Comparison of ENCODE assay signal across 10 cellular contexts in the genomic region with DNA sequence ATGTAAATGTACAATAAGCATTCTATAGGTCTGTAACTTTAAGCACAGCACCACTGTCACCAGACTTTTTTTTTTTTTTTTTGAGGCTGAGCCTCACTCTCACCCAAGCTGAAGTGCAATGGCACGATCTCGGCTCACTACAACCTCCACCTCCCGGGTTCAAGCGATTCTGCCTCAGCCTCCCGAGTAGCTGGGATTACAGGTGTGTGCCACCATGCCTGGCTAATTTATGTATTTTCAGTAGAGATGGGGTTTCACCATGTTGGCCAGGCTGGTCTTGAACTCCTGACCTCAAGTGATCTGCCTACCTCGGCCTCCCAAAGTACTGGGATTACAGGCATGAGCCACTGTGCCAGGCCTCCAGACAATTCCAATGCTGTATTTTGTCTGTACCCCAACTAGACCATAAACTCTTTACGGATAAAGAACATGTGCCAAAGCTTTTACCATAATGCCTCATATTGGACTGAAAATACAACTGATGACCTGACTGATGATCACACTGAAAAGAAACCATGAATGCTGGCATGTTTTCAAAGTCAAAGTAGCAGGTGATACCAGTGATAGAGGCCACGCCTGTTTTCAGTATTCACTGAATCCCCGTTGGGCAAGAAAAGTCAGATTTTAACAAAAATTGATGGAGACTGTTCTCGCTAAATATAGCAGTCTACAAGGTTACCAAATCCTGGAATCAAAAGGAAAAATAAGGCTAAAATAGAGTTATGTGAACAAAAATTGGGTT. TPM values are rescaled to one million over a fixed set of nuclear protein-coding genes. Genes with fewer than 3 reads are reported as not detected.
DNase-seq lines count a peak whose midpoint lies in the region; ATAC-seq and TF ChIP-seq lines count a peak whose summit lies in the region.
"Not testable (repeated sequence)": the region's sequence is repeated elsewhere in the genome, so short reads cannot be mapped to it uniquely, and the experiment has no call there.
"Had no signal": no experiment of that assay in that cellular context is flagged by ENCODE, and none has a peak within 500 bp of the region (broad histone marks: within the 10 kb centered on the region; RNA-seq: fewer than 3 reads in every experiment).

No MANE protein-coding gene starts in this region.

- not testable (repeated sequence) for H3K36me3 ChIP-seq in BE2C, right atrium auricular region
- H3K36me3 ChIP-seq in HEK293 (ENCODE audit: control insufficient read depth in 2 of 2, insufficient read depth in 1 of 2, low read length in 2 of 2) = peaks cover 0 to 13% of the 10 kb centered on the region in 2 experiments; a peak in 2 of 3 replicates

- CTCF ChIA-PET in HEK293 (lab: Yijun Ruan, JAX) = interaction anchor here (0.6 to 2.8 kb wide), 4 partner anchors 11 to 266 kb away, joined by 3 to 10 read pairs (median 4); no protein-coding TSS in a partner anchor

- peak overlapping the region; percentile 99 for H3K4me3 Mint-ChIP-seq in activated T-helper 17 cell treated with anti-CD3 and anti-CD28 coated beads, Interleukin-2, amount 50 U/mL, for 72 hours
- peak overlapping the region; percentile 90 to 99 (median 98) for H3K4me3 Mint-ChIP-seq in naive thymus-derived CD8-positive, alpha-beta T cell
- H3K4me3 Mint-ChIP-seq in stimulated activated memory B cell treated with anti-CD40 and anti-IgM and Interleukin-4, amounts not matched to agents 10 μg/mL and 1 μg/mL and 100 μg/mL, for 72 hours = peak overlapping the region; percentile 96

- H3K4me1 ChIP-seq in BE2C; HEK293 (ENCODE audit: control insufficient read depth, insufficient read depth, low read length): not testable (repeated sequence)
- peaks cover 0 to 64% of the 10 kb centered on the region in 2 donors for H3K4me1 ChIP-seq in right atrium auricular region

- not testable (repeated sequence) for DNase-seq in BE2C; right atrium auricular region (ENCODE audit: low spot score)
- peak; percentile 31 for DNase-seq in RKO (ENCODE audit: low spot score)
- peak; percentile 24 for DNase-seq in dermis blood vessel endothelial cell
- peak in 2 of 10 donors; percentile 37 to 39 for DNase-seq in naive thymus-derived CD8-positive, alpha-beta T cell

- ATAC-seq in activated T-helper 17 cell treated with anti-CD3 and anti-CD28 coated beads, Interleukin-2, amount 50 U/mL, for 72 hours (replicated peaks) = peak; percentile 38
- not testable (repeated sequence) for ATAC-seq in naive thymus-derived CD8-positive, alpha-beta T cell; stimulated activated memory B cell treated with anti-CD40 and anti-IgM and Interleukin-4, amounts not matched to agents 10 μg/mL and 1 μg/mL and 100 μg/mL, for 72 hours

- POLR2A ChIA-PET in HEK293 (lab: Yijun Ruan, JAX) = interaction anchor here (0.5 to 0.7 kb wide), 2 partner anchors 29 to 472 kb away, joined by 3 to 5 read pairs; no protein-coding TSS in a partner anchor
- POLR2A ChIA-PET in naive thymus-derived CD8-positive, alpha-beta T cell (lab: Charles Lee) = interaction anchor here (0.7 to 4.5 kb wide), 10 partner anchors 8 to 1720 kb away, joined by 3 to 60 read pairs (median 13); a partner anchor contains a TSS

- not testable (repeated sequence) for TF ChIP-seq CTCF in BE2C (IDR thresholded peaks at IDR 0.05; ENCODE audit: low read depth, low read length); HEK293 (tag by site-specific recombination; IDR thresholded peaks at IDR 0.05); right atrium auricular region (IDR thresholded peaks at IDR 0.05)

- H3K4me1 Mint-ChIP-seq in activated T-helper 17 cell treated with anti-CD3 and anti-CD28 coated beads, Interleukin-2, amount 50 U/mL, for 72 hours = peaks cover 46% of the 10 kb centered on the region
- H3K4me1 Mint-ChIP-seq in naive thymus-derived CD8-positive, alpha-beta T cell = peaks cover 46 to 74% (median 70%) of the 10 kb centered on the region in 4 donors
- H3K4me1 Mint-ChIP-seq in stimulated activated memory B cell treated with anti-CD40 and anti-IgM and Interleukin-4, amounts not matched to agents 10 μg/mL and 1 μg/mL and 100 μg/mL, for 72 hours = peaks cover 56% of the 10 kb centered on the region

- H3K4me3 ChIP-seq in BE2C (ENCODE audit: low read depth, low read length) (peak overlapping the region; percentile 97), HEK293 (ENCODE audit: low read depth, low read length) (peak overlapping the region; percentile 87), right atrium auricular region (peak overlapping the region; percentile 73 to 91)

- peaks cover 67% of the 10 kb centered on the region for H3K36me3 Mint-ChIP-seq in activated T-helper 17 cell treated with anti-CD3 and anti-CD28 coated beads, Interleukin-2, amount 50 U/mL, for 72 hours (ENCODE audit: low read depth)
- H3K36me3 Mint-ChIP-seq in naive thymus-derived CD8-positive, alpha-beta T cell = peaks cover 0 to 23% (median 5%) of the 10 kb centered on the region in 3 donors
- H3K36me3 Mint-ChIP-seq in stimulated activated memory B cell treated with anti-CD40 and anti-IgM and Interleukin-4, amounts not matched to agents 10 μg/mL and 1 μg/mL and 100 μg/mL, for 72 hours = peaks cover 29% of the 10 kb centered on the region

- H3K9me3 Mint-ChIP-seq in activated T-helper 17 cell treated with anti-CD3 and anti-CD28 coated beads, Interleukin-2, amount 50 U/mL, for 72 hours; naive thymus-derived CD8-positive, alpha-beta T cell; stimulated activated memory B cell treated with anti-CD40 and anti-IgM and Interleukin-4, amounts not matched to agents 10 μg/mL and 1 μg/mL and 100 μg/mL, for 72 hours: not testable (repeated sequence)

- H3K27me3 Mint-ChIP-seq in activated T-helper 17 cell treated with anti-CD3 and anti-CD28 coated beads, Interleukin-2, amount 50 U/mL, for 72 hours; naive thymus-derived CD8-positive, alpha-beta T cell; stimulated activated memory B cell treated with anti-CD40 and anti-IgM and Interleukin-4, amounts not matched to agents 10 μg/mL and 1 μg/mL and 100 μg/mL, for 72 hours: not testable (repeated sequence)

- H3K27ac Mint-ChIP-seq in activated T-helper 17 cell treated with anti-CD3 and anti-CD28 coated beads, Interleukin-2, amount 50 U/mL, for 72 hours = peak overlapping the region; percentile 100
- peak overlapping the region; percentile 95 to 100 (median 99) for H3K27ac Mint-ChIP-seq in naive thymus-derived CD8-positive, alpha-beta T cell
- peak overlapping the region; percentile 97 for H3K27ac Mint-ChIP-seq in stimulated activated memory B cell treated with anti-CD40 and anti-IgM and Interleukin-4, amounts not matched to agents 10 μg/mL and 1 μg/mL and 100 μg/mL, for 72 hours

- not testable (repeated sequence) for H3K27ac ChIP-seq in HEK293 (ENCODE audit: extremely low read depth, low read depth, low read length)
- peak overlapping the region; percentile 91 to 93 for H3K27ac ChIP-seq in right atrium auricular region

- not testable (repeated sequence) for H3K9me3 ChIP-seq in BE2C; HEK293 (ENCODE audit: control insufficient read depth, insufficient read depth, low read depth, low read length); right atrium auricular region

- H3K27me3 ChIP-seq in BE2C, right atrium auricular region: not testable (repeated sequence)

TF ChIP-seq in HEK293, 187 proteins besides CTCF, POLR2A, EP300 and RAD21:
- 0 out of 2 replicates have a peak, but pooled peaks have one; percentile 18 for TF ChIP-seq ZNF747 (tag by site-specific recombination; IDR thresholded peaks at IDR 0.05)

RNA-seq across cellular contexts. Expression of a gene that starts 1.2 kb away (rescaled TPM):
- 335 TPM for polyA plus RNA-seq in BE2C (2012; ENCODE audit: insufficient read depth, insufficient read length, low read depth)
- total RNA-seq in activated T-helper 17 cell treated with anti-CD3 and anti-CD28 coated beads, Interleukin-2, amount 50 U/mL, for 72 hours = 100 to 1,000 TPM; 218 to 229 TPM
- total RNA-seq in dermis blood vessel endothelial cell (270 and 389 TPM in 2 replicates), right atrium auricular region (100 to 1,000 TPM; 250 to 251 TPM)
- total RNA-seq in naive thymus-derived CD8-positive, alpha-beta T cell = 100 to 1,000 TPM; 120 to 122 TPM
- polyA plus RNA-seq in naive thymus-derived CD8-positive, alpha-beta T cell = 100 to 1,000 TPM; 610 to 660 (median 642) TPM

RNA-seq across cellular contexts. Expression of a gene that starts 10.3 kb away (rescaled TPM):
- polyA plus RNA-seq in BE2C (2012; ENCODE audit: insufficient read depth, insufficient read length, low read depth) = 5.5 TPM
- total RNA-seq in activated T-helper 17 cell treated with anti-CD3 and anti-CD28 coated beads, Interleukin-2, amount 50 U/mL, for 72 hours = 10 to 100 TPM; 11.2 to 31.0 TPM
- total RNA-seq in dermis blood vessel endothelial cell (14.3 and 19.3 TPM in 2 replicates), right atrium auricular region (10 to 100 TPM; 20.9 to 25.4 TPM)
- 10 to 100 TPM; 22.2 to 22.6 TPM for total RNA-seq in naive thymus-derived CD8-positive, alpha-beta T cell
- polyA plus RNA-seq in naive thymus-derived CD8-positive, alpha-beta T cell = 10 to 100 TPM in 2 of 3 donors, 1 to 10 TPM in 1; 8.7 to 11.9 (median 11.1) TPM

RNA-seq across cellular contexts. Expression of a gene that starts 56.3 kb away (rescaled TPM):
- 0.14 TPM for polyA plus RNA-seq in BE2C (2012; ENCODE audit: insufficient read depth, insufficient read length, low read depth)
- not detected for total RNA-seq in activated T-helper 17 cell treated with anti-CD3 and anti-CD28 coated beads, Interleukin-2, amount 50 U/mL, for 72 hours
- total RNA-seq in dermis blood vessel endothelial cell (not detected in 2 replicates), right atrium auricular region (not detected)
- not detected for total RNA-seq in naive thymus-derived CD8-positive, alpha-beta T cell
- not detected for polyA plus RNA-seq in naive thymus-derived CD8-positive, alpha-beta T cell
- total RNA-seq: activated CD8-positive, alpha-beta memory T cell treated with anti-CD3 and anti-CD28 coated beads for 36 hours; body of pancreas had no signal
